25 cellular contexts compared by ENCODE assay signal in genomic region chr11:126034880-126035279, GRCh38.
"Had no signal": no experiment of that assay in that cellular context is flagged by ENCODE, and none has a peak within 500 bp of the region (broad histone marks: within the 10 kb centered on the region; RNA-seq: fewer than 3 reads in every experiment).

No MANE protein-coding gene starts in this region.

- H3K36me3 ChIP-seq: breast epithelium, esophagus squamous epithelium, upper lobe of left lung, vagina had no signal

- H3K4me1 ChIP-seq: breast epithelium had no signal

- H3K36me3 Mint-ChIP-seq: activated CD4-positive, alpha-beta memory T cell treated with anti-CD3 and anti-CD28 coated beads for 36 hours had no signal

- H3K4me1 Mint-ChIP-seq: activated CD4-positive, alpha-beta T cell treated with anti-CD3 and anti-CD28 coated beads, Interleukin-2, amount 10 ng/mL, durations not matched to agents 24 days and 14 days; activated naive CD8-positive, alpha-beta T cell treated with anti-CD3 and anti-CD28 coated beads for 36 hours had no signal

- H3K4me3 Mint-ChIP-seq: activated CD4-positive, alpha-beta memory T cell treated with anti-CD3 and anti-CD28 coated beads for 36 hours; activated CD4-positive, alpha-beta T cell treated with anti-CD3 and anti-CD28 coated beads, Interleukin-2, amount 10 ng/mL, durations not matched to agents 24 days and 14 days; activated naive CD4-positive, alpha-beta T cell treated with anti-CD3 and anti-CD28 coated beads for 36 hours; activated naive CD8-positive, alpha-beta T cell treated with anti-CD3 and anti-CD28 coated beads for 36 hours; activated T-helper 1 cell treated with anti-CD3 and anti-CD28 coated beads, Interleukin-12 subunit alpha, Interleukin-12 subunit beta, Interleukin-2, Interleukin-4 antibody, amounts not matched to agents 30 ng/mL and 10 ng/mL and 1 ng/mL, durations not matched to agents 14 hours and 24 hours and 36 hours; naive thymus-derived CD4-positive, alpha-beta T cell had no signal

- H3K27ac ChIP-seq: esophagus squamous epithelium, upper lobe of left lung, vagina had no signal

- H3K9me3 ChIP-seq: breast epithelium, esophagus squamous epithelium, upper lobe of left lung, vagina had no signal

- DNase-seq: activated CD4-positive, alpha-beta memory T cell treated with anti-CD3 and anti-CD28 coated beads for 36 hours; activated CD4-positive, alpha-beta T cell treated with anti-CD3 and anti-CD28 coated beads, Interleukin-2, amount 10 ng/mL, durations not matched to agents 24 days and 14 days; activated CD4-positive, CD25-positive, alpha-beta regulatory T cell treated with anti-CD3 and anti-CD28 coated beads, Interleukin-2, amount 50 U/mL, for 72 hours; activated CD8-positive, alpha-beta memory T cell treated with anti-CD3 and anti-CD28 coated beads, Interleukin-2, amount 50 U/mL, for 4 hours; activated effector memory CD4-positive, alpha-beta T cell treated with anti-CD3 and anti-CD28 coated beads, Interleukin-2, amount 50 U/mL, for 16 hours; activated naive CD4-positive, alpha-beta T cell treated with anti-CD3 and anti-CD28 coated beads for 36 hours; activated naive CD8-positive, alpha-beta T cell treated with anti-CD3 and anti-CD28 coated beads for 36 hours; activated T-cell treated with anti-CD3 and anti-CD28 coated beads, Interleukin-2, amount 50 U/mL, for 1 hour; central memory CD4-positive, alpha-beta T cell; esophagus squamous epithelium; glutamatergic neuron; hippocampal formation; left colon; midbrain; naive thymus-derived CD4-positive, alpha-beta T cell; stimulated activated CD4-positive, alpha-beta T cell treated with anti-CD3 and anti-CD28 coated beads, Interleukin-12 subunit alpha, Interleukin-12 subunit beta, amount 100 ng/mL, for 4 hours; stimulated activated CD4-positive, alpha-beta T cell treated with anti-CD3 and anti-CD28 coated beads, Interleukin-4, amount 100 ng/mL, for 1 hour; stimulated activated naive CD8-positive, alpha-beta T cell treated with anti-CD3 and anti-CD28 coated beads, Interleukin-15, Interleukin-2, amounts not matched to agents 100 U/mL and 50 U/mL, for 24 hours; substantia nigra; T-helper 2 cell; upper lobe of left lung had no signal

- H3K4me3 ChIP-seq: breast epithelium, esophagus squamous epithelium, skin epidermis, upper lobe of left lung, vagina had no signal

- ATAC-seq: left colon; naive thymus-derived CD4-positive, alpha-beta T cell; stimulated activated naive CD8-positive, alpha-beta T cell treated with anti-CD3 and anti-CD28 coated beads, Interleukin-15, Interleukin-2, amounts not matched to agents 100 U/mL and 50 U/mL, for 24 hours had no signal

- H3K27me3 ChIP-seq: breast epithelium, upper lobe of left lung, vagina had no signal

- H3K27me3 Mint-ChIP-seq: activated CD4-positive, alpha-beta memory T cell treated with anti-CD3 and anti-CD28 coated beads for 36 hours had no signal

- H3K27ac Mint-ChIP-seq: activated CD4-positive, alpha-beta memory T cell treated with anti-CD3 and anti-CD28 coated beads for 36 hours; activated CD4-positive, alpha-beta T cell treated with anti-CD3 and anti-CD28 coated beads, Interleukin-2, amount 10 ng/mL, durations not matched to agents 24 days and 14 days; activated naive CD4-positive, alpha-beta T cell treated with anti-CD3 and anti-CD28 coated beads for 36 hours; activated naive CD8-positive, alpha-beta T cell treated with anti-CD3 and anti-CD28 coated beads for 36 hours; activated T-helper 1 cell treated with anti-CD3 and anti-CD28 coated beads, Interleukin-12 subunit alpha, Interleukin-12 subunit beta, Interleukin-2, Interleukin-4 antibody, amounts not matched to agents 30 ng/mL and 10 ng/mL and 1 ng/mL, durations not matched to agents 14 hours and 24 hours and 36 hours; naive thymus-derived CD4-positive, alpha-beta T cell had no signal

- H3K9me3 Mint-ChIP-seq: activated CD4-positive, alpha-beta memory T cell treated with anti-CD3 and anti-CD28 coated beads for 36 hours; activated CD4-positive, alpha-beta T cell treated with anti-CD3 and anti-CD28 coated beads, Interleukin-2, amount 10 ng/mL, durations not matched to agents 24 days and 14 days; activated naive CD4-positive, alpha-beta T cell treated with anti-CD3 and anti-CD28 coated beads for 36 hours; activated naive CD8-positive, alpha-beta T cell treated with anti-CD3 and anti-CD28 coated beads for 36 hours; activated T-helper 1 cell treated with anti-CD3 and anti-CD28 coated beads, Interleukin-12 subunit alpha, Interleukin-12 subunit beta, Interleukin-2, Interleukin-4 antibody, amounts not matched to agents 30 ng/mL and 10 ng/mL and 1 ng/mL, durations not matched to agents 14 hours and 24 hours and 36 hours had no signal
